ENCODE assay signal across 1 cellular context in the genomic region with DNA sequence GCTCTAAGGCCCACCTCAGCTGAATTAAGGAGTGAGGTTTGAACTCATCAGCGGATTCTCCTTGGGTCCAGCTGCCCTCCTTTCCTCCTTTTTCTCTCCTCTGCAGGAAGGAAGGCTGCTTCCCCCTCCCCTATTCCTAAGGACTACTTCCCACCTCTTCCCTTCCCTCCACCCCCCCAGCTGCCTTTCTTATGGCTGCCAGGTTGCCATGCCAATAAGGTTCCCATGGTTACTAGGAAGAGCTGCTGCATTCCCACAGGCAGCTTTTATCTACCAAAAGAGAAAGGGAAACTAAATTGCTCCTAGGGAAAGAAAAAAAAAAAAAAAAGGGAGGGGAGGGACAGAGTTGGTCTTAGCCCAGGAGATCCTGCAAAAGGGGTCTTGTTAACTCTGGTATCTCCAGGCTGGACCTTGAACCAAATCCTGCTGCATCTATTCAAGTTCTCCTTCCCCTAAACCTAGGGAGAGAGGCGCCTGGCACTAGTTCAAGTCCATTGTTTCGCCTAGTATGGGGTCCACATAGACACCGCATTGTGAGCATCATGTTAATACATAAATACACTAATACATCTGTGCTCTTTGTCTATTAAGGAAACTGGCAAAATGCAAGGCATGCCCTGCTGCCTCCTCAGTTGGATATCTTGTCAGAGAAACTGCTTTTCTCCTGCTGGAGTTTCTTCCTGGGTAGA.
TF ChIP-seq lines count a peak whose summit lies in the region.

No MANE protein-coding gene starts in this region.

TF ChIP-seq in GM12878, 131 proteins besides CTCF, POLR2A, EP300 and RAD21 (continued from another document):
- TF ChIP-seq, protein P1, sequence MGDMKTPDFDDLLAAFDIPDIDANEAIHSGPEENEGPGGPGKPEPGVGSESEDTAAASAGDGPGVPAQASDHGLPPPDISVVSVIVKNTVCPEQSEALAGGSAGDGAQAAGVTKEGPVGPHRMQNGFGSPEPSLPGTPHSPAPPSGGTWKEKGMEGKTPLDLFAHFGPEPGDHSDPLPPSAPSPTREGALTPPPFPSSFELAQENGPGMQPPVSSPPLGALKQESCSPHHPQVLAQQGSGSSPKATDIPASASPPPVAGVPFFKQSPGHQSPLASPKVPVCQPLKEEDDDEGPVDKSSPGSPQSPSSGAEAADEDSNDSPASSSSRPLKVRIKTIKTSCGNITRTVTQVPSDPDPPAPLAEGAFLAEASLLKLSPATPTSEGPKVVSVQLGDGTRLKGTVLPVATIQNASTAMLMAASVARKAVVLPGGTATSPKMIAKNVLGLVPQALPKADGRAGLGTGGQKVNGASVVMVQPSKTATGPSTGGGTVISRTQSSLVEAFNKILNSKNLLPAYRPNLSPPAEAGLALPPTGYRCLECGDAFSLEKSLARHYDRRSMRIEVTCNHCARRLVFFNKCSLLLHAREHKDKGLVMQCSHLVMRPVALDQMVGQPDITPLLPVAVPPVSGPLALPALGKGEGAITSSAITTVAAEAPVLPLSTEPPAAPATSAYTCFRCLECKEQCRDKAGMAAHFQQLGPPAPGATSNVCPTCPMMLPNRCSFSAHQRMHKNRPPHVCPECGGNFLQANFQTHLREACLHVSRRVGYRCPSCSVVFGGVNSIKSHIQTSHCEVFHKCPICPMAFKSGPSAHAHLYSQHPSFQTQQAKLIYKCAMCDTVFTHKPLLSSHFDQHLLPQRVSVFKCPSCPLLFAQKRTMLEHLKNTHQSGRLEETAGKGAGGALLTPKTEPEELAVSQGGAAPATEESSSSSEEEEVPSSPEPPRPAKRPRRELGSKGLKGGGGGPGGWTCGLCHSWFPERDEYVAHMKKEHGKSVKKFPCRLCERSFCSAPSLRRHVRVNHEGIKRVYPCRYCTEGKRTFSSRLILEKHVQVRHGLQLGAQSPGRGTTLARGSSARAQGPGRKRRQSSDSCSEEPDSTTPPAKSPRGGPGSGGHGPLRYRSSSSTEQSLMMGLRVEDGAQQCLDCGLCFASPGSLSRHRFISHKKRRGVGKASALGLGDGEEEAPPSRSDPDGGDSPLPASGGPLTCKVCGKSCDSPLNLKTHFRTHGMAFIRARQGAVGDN (IDR thresholded peaks at IDR 0.05): no peak
- TF ChIP-seq YY1 (IDR thresholded peaks at IDR 0.05; ENCODE audit: low read depth, low read length) (0 out of 2 replicates have a peak, but pooled peaks have one; percentile 29), MYB (IDR thresholded peaks at IDR 0.05; ENCODE audit: borderline replicate concordance, low read depth, low read length) (no peak), RFX5 (IDR thresholded peaks at IDR 0.05; ENCODE audit: low read depth, low read length) (no peak), WRNIP1 (IDR thresholded peaks at IDR 0.05; ENCODE audit: borderline replicate concordance, low read depth, low read length) (no peak), LARP7 (IDR thresholded peaks at IDR 0.05) (no peak), SRF (IDR thresholded peaks at IDR 0.05; ENCODE audit: low read depth in 2 of 2, low read length in 2 of 2) (no peak), POLR2AphosphoS5 (IDR thresholded peaks at IDR 0.05; ENCODE audit: low read length) (no peak), RCOR1 (conservative IDR thresholded peaks at IDR 0.05; ENCODE audit: low read depth, low read length) (no peak), NBN (IDR thresholded peaks at IDR 0.05) (no peak), BMI1 (IDR thresholded peaks at IDR 0.05; ENCODE audit: borderline replicate concordance) (peak; percentile 76), HCFC1 (IDR thresholded peaks at IDR 0.05; ENCODE audit: low read length) (no peak), BCL11A (IDR thresholded peaks at IDR 0.05; ENCODE audit: low read depth, low read length) (no peak), ZNF24 (IDR thresholded peaks at IDR 0.05) (no peak), SIX5 (IDR thresholded peaks at IDR 0.05; ENCODE audit: low read depth, low read length, severe bottlenecking) (no peak), EGR1 (IDR thresholded peaks at IDR 0.05; ENCODE audit: borderline replicate concordance in 1 of 2, low read depth in 2 of 2, low read length in 2 of 2) (no peak), ZNF384 (IDR thresholded peaks at IDR 0.05; ENCODE audit: borderline replicate concordance, low read depth, low read length) (peak; percentile 51; the same call in 1 of the 2 replicates), ZZZ3 (IDR thresholded peaks at IDR 0.05; ENCODE audit: control insufficient read depth, insufficient read length, low read depth) (no peak)
- TF ChIP-seq, protein P2, sequence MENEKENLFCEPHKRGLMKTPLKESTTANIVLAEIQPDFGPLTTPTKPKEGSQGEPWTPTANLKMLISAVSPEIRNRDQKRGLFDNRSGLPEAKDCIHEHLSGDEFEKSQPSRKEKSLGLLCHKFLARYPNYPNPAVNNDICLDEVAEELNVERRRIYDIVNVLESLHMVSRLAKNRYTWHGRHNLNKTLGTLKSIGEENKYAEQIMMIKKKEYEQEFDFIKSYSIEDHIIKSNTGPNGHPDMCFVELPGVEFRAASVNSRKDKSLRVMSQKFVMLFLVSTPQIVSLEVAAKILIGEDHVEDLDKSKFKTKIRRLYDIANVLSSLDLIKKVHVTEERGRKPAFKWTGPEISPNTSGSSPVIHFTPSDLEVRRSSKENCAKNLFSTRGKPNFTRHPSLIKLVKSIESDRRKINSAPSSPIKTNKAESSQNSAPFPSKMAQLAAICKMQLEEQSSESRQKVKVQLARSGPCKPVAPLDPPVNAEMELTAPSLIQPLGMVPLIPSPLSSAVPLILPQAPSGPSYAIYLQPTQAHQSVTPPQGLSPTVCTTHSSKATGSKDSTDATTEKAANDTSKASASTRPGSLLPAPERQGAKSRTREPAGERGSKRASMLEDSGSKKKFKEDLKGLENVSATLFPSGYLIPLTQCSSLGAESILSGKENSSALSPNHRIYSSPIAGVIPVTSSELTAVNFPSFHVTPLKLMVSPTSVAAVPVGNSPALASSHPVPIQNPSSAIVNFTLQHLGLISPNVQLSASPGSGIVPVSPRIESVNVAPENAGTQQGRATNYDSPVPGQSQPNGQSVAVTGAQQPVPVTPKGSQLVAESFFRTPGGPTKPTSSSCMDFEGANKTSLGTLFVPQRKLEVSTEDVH (IDR thresholded peaks at IDR 0.05; ENCODE audit: low read depth, partially characterized antibody): no peak
- TF ChIP-seq, protein P3, sequence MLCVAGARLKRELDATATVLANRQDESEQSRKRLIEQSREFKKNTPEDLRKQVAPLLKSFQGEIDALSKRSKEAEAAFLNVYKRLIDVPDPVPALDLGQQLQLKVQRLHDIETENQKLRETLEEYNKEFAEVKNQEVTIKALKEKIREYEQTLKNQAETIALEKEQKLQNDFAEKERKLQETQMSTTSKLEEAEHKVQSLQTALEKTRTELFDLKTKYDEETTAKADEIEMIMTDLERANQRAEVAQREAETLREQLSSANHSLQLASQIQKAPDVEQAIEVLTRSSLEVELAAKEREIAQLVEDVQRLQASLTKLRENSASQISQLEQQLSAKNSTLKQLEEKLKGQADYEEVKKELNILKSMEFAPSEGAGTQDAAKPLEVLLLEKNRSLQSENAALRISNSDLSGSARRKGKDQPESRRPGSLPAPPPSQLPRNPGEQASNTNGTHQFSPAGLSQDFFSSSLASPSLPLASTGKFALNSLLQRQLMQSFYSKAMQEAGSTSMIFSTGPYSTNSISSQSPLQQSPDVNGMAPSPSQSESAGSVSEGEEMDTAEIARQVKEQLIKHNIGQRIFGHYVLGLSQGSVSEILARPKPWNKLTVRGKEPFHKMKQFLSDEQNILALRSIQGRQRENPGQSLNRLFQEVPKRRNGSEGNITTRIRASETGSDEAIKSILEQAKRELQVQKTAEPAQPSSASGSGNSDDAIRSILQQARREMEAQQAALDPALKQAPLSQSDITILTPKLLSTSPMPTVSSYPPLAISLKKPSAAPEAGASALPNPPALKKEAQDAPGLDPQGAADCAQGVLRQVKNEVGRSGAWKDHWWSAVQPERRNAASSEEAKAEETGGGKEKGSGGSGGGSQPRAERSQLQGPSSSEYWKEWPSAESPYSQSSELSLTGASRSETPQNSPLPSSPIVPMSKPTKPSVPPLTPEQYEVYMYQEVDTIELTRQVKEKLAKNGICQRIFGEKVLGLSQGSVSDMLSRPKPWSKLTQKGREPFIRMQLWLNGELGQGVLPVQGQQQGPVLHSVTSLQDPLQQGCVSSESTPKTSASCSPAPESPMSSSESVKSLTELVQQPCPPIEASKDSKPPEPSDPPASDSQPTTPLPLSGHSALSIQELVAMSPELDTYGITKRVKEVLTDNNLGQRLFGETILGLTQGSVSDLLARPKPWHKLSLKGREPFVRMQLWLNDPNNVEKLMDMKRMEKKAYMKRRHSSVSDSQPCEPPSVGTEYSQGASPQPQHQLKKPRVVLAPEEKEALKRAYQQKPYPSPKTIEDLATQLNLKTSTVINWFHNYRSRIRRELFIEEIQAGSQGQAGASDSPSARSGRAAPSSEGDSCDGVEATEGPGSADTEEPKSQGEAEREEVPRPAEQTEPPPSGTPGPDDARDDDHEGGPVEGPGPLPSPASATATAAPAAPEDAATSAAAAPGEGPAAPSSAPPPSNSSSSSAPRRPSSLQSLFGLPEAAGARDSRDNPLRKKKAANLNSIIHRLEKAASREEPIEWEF (IDR thresholded peaks at IDR 0.05; ENCODE audit: insufficient replicate concordance, low read depth, low read length): no peak
- TF ChIP-seq, protein P4, sequence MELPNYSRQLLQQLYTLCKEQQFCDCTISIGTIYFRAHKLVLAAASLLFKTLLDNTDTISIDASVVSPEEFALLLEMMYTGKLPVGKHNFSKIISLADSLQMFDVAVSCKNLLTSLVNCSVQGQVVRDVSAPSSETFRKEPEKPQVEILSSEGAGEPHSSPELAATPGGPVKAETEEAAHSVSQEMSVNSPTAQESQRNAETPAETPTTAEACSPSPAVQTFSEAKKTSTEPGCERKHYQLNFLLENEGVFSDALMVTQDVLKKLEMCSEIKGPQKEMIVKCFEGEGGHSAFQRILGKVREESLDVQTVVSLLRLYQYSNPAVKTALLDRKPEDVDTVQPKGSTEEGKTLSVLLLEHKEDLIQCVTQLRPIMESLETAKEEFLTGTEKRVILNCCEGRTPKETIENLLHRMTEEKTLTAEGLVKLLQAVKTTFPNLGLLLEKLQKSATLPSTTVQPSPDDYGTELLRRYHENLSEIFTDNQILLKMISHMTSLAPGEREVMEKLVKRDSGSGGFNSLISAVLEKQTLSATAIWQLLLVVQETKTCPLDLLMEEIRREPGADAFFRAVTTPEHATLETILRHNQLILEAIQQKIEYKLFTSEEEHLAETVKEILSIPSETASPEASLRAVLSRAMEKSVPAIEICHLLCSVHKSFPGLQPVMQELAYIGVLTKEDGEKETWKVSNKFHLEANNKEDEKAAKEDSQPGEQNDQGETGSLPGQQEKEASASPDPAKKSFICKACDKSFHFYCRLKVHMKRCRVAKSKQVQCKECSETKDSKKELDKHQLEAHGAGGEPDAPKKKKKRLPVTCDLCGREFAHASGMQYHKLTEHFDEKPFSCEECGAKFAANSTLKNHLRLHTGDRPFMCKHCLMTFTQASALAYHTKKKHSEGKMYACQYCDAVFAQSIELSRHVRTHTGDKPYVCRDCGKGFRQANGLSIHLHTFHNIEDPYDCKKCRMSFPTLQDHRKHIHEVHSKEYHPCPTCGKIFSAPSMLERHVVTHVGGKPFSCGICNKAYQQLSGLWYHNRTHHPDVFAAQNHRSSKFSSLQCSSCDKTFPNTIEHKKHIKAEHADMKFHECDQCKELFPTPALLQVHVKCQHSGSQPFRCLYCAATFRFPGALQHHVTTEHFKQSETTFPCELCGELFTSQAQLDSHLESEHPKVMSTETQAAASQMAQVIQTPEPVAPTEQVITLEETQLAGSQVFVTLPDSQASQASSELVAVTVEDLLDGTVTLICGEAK (IDR thresholded peaks at IDR 0.05; ENCODE audit: borderline replicate concordance): no peak
- TF ChIP-seq, protein P5, sequence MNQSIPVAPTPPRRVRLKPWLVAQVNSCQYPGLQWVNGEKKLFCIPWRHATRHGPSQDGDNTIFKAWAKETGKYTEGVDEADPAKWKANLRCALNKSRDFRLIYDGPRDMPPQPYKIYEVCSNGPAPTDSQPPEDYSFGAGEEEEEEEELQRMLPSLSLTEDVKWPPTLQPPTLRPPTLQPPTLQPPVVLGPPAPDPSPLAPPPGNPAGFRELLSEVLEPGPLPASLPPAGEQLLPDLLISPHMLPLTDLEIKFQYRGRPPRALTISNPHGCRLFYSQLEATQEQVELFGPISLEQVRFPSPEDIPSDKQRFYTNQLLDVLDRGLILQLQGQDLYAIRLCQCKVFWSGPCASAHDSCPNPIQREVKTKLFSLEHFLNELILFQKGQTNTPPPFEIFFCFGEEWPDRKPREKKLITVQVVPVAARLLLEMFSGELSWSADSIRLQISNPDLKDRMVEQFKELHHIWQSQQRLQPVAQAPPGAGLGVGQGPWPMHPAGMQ (IDR thresholded peaks at IDR 0.05; ENCODE audit: borderline replicate concordance): no peak
TF ChIP-seq in GM12878: peak in this region for 4.
